Comparison of ENCODE assay signal across 11 cellular contexts in genomic region chr12:115227137-115227615, GRCh38.
DNase-seq lines count a peak whose midpoint lies in the region; ATAC-seq and TF ChIP-seq lines count a peak whose summit lies in the region.
"Had no signal": no experiment of that assay in that cellular context is flagged by ENCODE, and none has a peak within 500 bp of the region (broad histone marks: within the 10 kb centered on the region; RNA-seq: fewer than 3 reads in every experiment).

No MANE protein-coding gene starts in this region.

- H3K9me3 ChIP-seq in AG04450 (ENCODE audit: control insufficient read depth, insufficient read depth, low read length) (no peaks in the 10 kb centered on the region), HUES48 (ENCODE audit: control insufficient read depth, insufficient read depth, low read length) (no peaks in the 10 kb centered on the region)
- H3K9me3 ChIP-seq: neutrophil had no signal

- no peaks in the 10 kb centered on the region for H3K36me3 ChIP-seq in HUES48 (ENCODE audit: control insufficient read depth, insufficient read depth, low read length)
- H3K36me3 ChIP-seq: neutrophil had no signal

- no peak for ATAC-seq in GM21825 (IDR thresholded peaks at IDR 0.05; ENCODE audit: unreplicated experiment)

- POLR2A ChIA-PET in AG04450 (lab: Yijun Ruan, JAX), result interaction anchor here (0.6 to 0.9 kb wide), 4 partner anchors 22 to 255 kb away, joined by 3 to 6 read pairs (median 4); no protein-coding TSS in a partner anchor

- no peaks in the 10 kb centered on the region for H3K27me3 ChIP-seq in AG04450 (ENCODE audit: control insufficient read depth, insufficient read depth, low read length)
- no peaks in the 10 kb centered on the region for H3K27me3 ChIP-seq in HUES48 (ENCODE audit: control insufficient read depth, insufficient read depth, low read length)
- H3K27me3 ChIP-seq: neutrophil had no signal

- TF ChIP-seq CTCF in AG04450 (IDR thresholded peaks at IDR 0.05; ENCODE audit: low read depth, low read length) (no peak), cardiac fibroblast (IDR thresholded peaks at IDR 0.05; ENCODE audit: low read depth, low read length) (no peak), GM20000 (IDR thresholded peaks at IDR 0.05; ENCODE audit: extremely low read depth, missing control alignments) (no peak)

- H3K27ac ChIP-seq in AG04450 (ENCODE audit: low read depth, low read length) (no peak overlapping the region), HUES48 (ENCODE audit: low read depth, low read length) (peak overlapping the region; percentile 64)
- H3K27ac ChIP-seq: neutrophil had no signal

- DNase-seq in AG04450 (ENCODE audit: low read depth, low spot score), result peak; percentile 49
- DNase-seq in cardiac fibroblast (ENCODE audit: low read depth in 2 of 2), result peak; percentile 42 to 89
- DNase-seq in iris pigment epithelial cell (ENCODE audit: low read depth), result peak; percentile 82
- DNase-seq in SIG-M5 treated with dmso at 0.1 percent for 504 hours (lab: John Stamatoyannopoulos, UW; ENCODE audit: unreplicated experiment), result no peak
- no peak for DNase-seq in GM20000 (ENCODE audit: low spot score)
- no peak for DNase-seq in NCI-H146 (lab: John Stamatoyannopoulos, UW)
- DNase-seq: C1 segment of cervical spinal cord, NCI-H2029 treated with DMSO at 0.1 percent for 48 hours had no signal

- H3K4me3 ChIP-seq in AG04450 (ENCODE audit: low read depth, low read length) (no peak overlapping the region), HUES48 (ENCODE audit: low read depth, low read length) (no peak overlapping the region), cardiac fibroblast (replicated peaks in 1 of 2; ENCODE audit: low read depth in 2 of 2, low read length in 2 of 2) (no peak overlapping the region)

- CTCF ChIA-PET in AG04450 (lab: Charles Lee), result no interaction called here

- H3K4me1 ChIP-seq in HUES48 (ENCODE audit: control insufficient read depth, insufficient read depth, low read length), result no peaks in the 10 kb centered on the region

- H3K9ac ChIP-seq in HUES48 (ENCODE audit: low read depth, low read length), result no peak overlapping the region

Comparison
In these comparisons a context has a peak if more than half of its experiments do, and no peak if none do; other contexts are left out.
1. DNase-seq: peak in AG04450 (single experiment), cardiac fibroblast (2 of 2) and iris pigment epithelial cell (single experiment); none in SIG-M5 treated with dmso at 0.1 percent for 504 hours (single experiment), GM20000 (single experiment) and NCI-H146 (single experiment).